20 cellular contexts compared by ENCODE assay signal in the genomic region with DNA sequence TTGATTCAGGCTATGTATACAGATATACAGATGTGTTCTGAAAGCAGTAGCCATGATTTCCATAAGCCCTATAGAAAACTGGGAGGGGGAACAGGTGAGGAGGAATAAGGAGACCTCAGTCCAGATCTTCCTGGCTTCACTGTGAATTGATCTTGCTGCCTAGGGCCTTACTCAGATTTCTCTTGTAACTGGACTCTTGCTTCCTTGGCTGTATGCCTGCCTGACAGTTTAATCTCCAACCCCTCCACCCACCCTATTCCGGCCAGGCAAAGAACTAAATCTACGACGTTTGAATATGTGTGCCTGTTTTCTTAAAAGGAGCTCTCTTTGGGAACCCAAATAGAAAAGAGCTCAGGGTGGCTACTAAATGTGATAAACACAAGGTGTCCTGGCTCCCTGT.
A peak's percentile ranks its signal among the peaks of the same experiment; 100 is the strongest.
DNase-seq lines count a peak whose midpoint lies in the region; ATAC-seq and TF ChIP-seq lines count a peak whose summit lies in the region.
"Had no signal": no experiment of that assay in that cellular context is flagged by ENCODE, and none has a peak within 500 bp of the region (broad histone marks: within the 10 kb centered on the region; RNA-seq: fewer than 3 reads in every experiment).

No MANE protein-coding gene starts in this region.

- H3K4ac ChIP-seq in H9 (ENCODE audit: low read depth, low read length) = no peak overlapping the region

- DNase-seq in H9 = no peak
- no peak for DNase-seq in endodermal cell
- peak in 1 of 3 donors; percentile 14 for DNase-seq in mucosa of descending colon
- DNase-seq in smooth muscle cell (lab: John Stamatoyannopoulos, UW; ENCODE audit: unreplicated experiment) = no peak
- DNase-seq in DMS153 treated with DMSO at 0.1 percent for 48 hours (lab: John Stamatoyannopoulos, UW; ENCODE audit: unreplicated experiment) = no peak
- no peak for DNase-seq in MG63
- DNase-seq in GF-D8 (lab: John Stamatoyannopoulos, UW) = no peak
- DNase-seq: CD8-positive, alpha-beta memory T cell; DMS53; H7; MV-4-11; NCI-H1694; NCI-H2081; NCI-H2171; NCI-H524 treated with DMSO at 0.1 percent for 48 hours; Peyer's patch had no signal

- no peak overlapping the region for H3K4me3 ChIP-seq in endodermal cell (ENCODE audit: low read length)
- H3K4me3 ChIP-seq in mucosa of descending colon = no peak overlapping the region
- H3K4me3 ChIP-seq in smooth muscle cell = no peak overlapping the region
- no peak overlapping the region for H3K4me3 ChIP-seq in MG63
- H3K4me3 ChIP-seq: Peyer's patch, SJCRH30 had no signal

- no peak for TF ChIP-seq CTCF in H9 (conservative IDR thresholded peaks at IDR 0.05)
- TF ChIP-seq CTCF in endodermal cell (conservative IDR thresholded peaks at IDR 0.05) = no peak
- no peak for TF ChIP-seq CTCF in mucosa of descending colon (IDR thresholded peaks at IDR 0.05)
- TF ChIP-seq CTCF in smooth muscle cell (IDR thresholded peaks at IDR 0.05; ENCODE audit: borderline replicate concordance, insufficient read depth, poor library complexity, severe bottlenecking) = no peak

- no peaks in the 10 kb centered on the region for H3K27me3 ChIP-seq in H9 (ENCODE audit: insufficient read depth, low read length)
- H3K27me3 ChIP-seq in endodermal cell (ENCODE audit: control insufficient read depth, insufficient read depth, low read length, poor library complexity, severe bottlenecking) = no peaks in the 10 kb centered on the region
- no peaks in the 10 kb centered on the region for H3K27me3 ChIP-seq in smooth muscle cell (ENCODE audit: low read depth)
- H3K27me3 ChIP-seq in MG63 = no peaks in the 10 kb centered on the region
- H3K27me3 ChIP-seq: Peyer's patch, SJCRH30 had no signal

- H3K79me1 ChIP-seq in H9 (ENCODE audit: insufficient read depth, low read depth, low read length, poor library complexity, severe bottlenecking) = no peaks in the 10 kb centered on the region

- H2AFZ ChIP-seq in H9 (ENCODE audit: low read length) (no peak overlapping the region), smooth muscle cell (ENCODE audit: low read depth) (no peak overlapping the region)

- no peaks in the 10 kb centered on the region for H3F3A ChIP-seq in smooth muscle cell (ENCODE audit: low read depth)

- H3K9me3 Mint-ChIP-seq in H9 = no peaks in the 10 kb centered on the region
- H3K9me3 Mint-ChIP-seq in endodermal cell = no peaks in the 10 kb centered on the region
- H3K9me3 Mint-ChIP-seq: CD8-positive, alpha-beta memory T cell; IgD-negative memory B cell had no signal

- H3K4me1 Mint-ChIP-seq in H9 (peaks cover 14 to 33% of the 10 kb centered on the region in 2 experiments), endodermal cell (peaks cover 27% of the 10 kb centered on the region)
- H3K4me1 Mint-ChIP-seq: CD8-positive, alpha-beta memory T cell; IgD-negative memory B cell had no signal

- peak; percentile 32 for ATAC-seq in mucosa of descending colon

- H3K56ac ChIP-seq in H9 (ENCODE audit: insufficient read length, low read depth, low read length) = no peak overlapping the region

- H3K36me3 Mint-ChIP-seq in H9 (ENCODE audit: insufficient read depth in 1 of 3, low read depth in 3 of 3) (peaks cover 0 to 1% (median 0%) of the 10 kb centered on the region in 3 experiments; a peak in 3 of 7 replicates), endodermal cell (ENCODE audit: low read depth) (peaks cover 3% of the 10 kb centered on the region)
- H3K36me3 Mint-ChIP-seq: CD8-positive, alpha-beta memory T cell; IgD-negative memory B cell had no signal

- H3K27ac Mint-ChIP-seq in H9 (peak overlapping the region in 2 of 3 experiments; percentile 33 to 60; a peak in 1 of 7 replicates), endodermal cell (peak overlapping the region; percentile 28)
- H3K27ac Mint-ChIP-seq: CD8-positive, alpha-beta memory T cell; IgD-negative memory B cell had no signal

- no peaks in the 10 kb centered on the region for H3K27me3 Mint-ChIP-seq in H9 (ENCODE audit: low read depth)
- no peaks in the 10 kb centered on the region for H3K27me3 Mint-ChIP-seq in endodermal cell (ENCODE audit: insufficient read depth)

- no peak overlapping the region for H3T11ph ChIP-seq in H9 (ENCODE audit: low read length)

- H2BK12ac ChIP-seq in H9 (ENCODE audit: insufficient read length, low read depth, low read length) = no peak overlapping the region

- no peak overlapping the region for H4K8ac ChIP-seq in H9 (replicated peaks; ENCODE audit: insufficient read length, low read depth, low read length)

- no peak overlapping the region for H3K14ac ChIP-seq in H9 (ENCODE audit: insufficient read depth, low read length)

- no peak overlapping the region for H4K5ac ChIP-seq in H9 (ENCODE audit: insufficient read length, low read depth, low read length)

- H4K91ac ChIP-seq in H9 (ENCODE audit: insufficient read length, low read depth, low read length) = no peak overlapping the region

- no peak overlapping the region for H3K4me3 Mint-ChIP-seq in H9
- H3K4me3 Mint-ChIP-seq in endodermal cell = no peak overlapping the region
- H3K4me3 Mint-ChIP-seq: CD8-positive, alpha-beta memory T cell; IgD-negative memory B cell had no signal

- H3K9ac ChIP-seq in H9 (ENCODE audit: extremely low read depth, insufficient read length, low read length) (no peak overlapping the region), endodermal cell (ENCODE audit: extremely low read depth, low read length, poor library complexity, severe bottlenecking) (no peak overlapping the region), smooth muscle cell (ENCODE audit: low read depth) (no peak overlapping the region)

- no peaks in the 10 kb centered on the region for H3K23me2 ChIP-seq in H9 (ENCODE audit: insufficient read length, low read depth, low read length, poor library complexity, severe bottlenecking)

- H3K36me3 ChIP-seq in endodermal cell (ENCODE audit: control insufficient read depth, insufficient read depth, low read length) = no peaks in the 10 kb centered on the region
- H3K36me3 ChIP-seq in mucosa of descending colon (ENCODE audit: low read depth) = no peaks in the 10 kb centered on the region
- H3K36me3 ChIP-seq in smooth muscle cell (ENCODE audit: low read depth) = no peaks in the 10 kb centered on the region
- no peaks in the 10 kb centered on the region for H3K36me3 ChIP-seq in MG63
- H3K36me3 ChIP-seq: Peyer's patch, SJCRH30 had no signal

- H2BK15ac ChIP-seq in H9 (ENCODE audit: low read depth, low read length) = no peak overlapping the region

- H4K20me1 ChIP-seq in H9 (ENCODE audit: control insufficient read depth, insufficient read depth, insufficient read length) (no peaks in the 10 kb centered on the region), smooth muscle cell (ENCODE audit: low read depth) (no peaks in the 10 kb centered on the region)

- no peak overlapping the region for H2BK20ac ChIP-seq in H9 (ENCODE audit: low read depth, low read length, poor library complexity, severe bottlenecking)

- H3K4me2 ChIP-seq in H9 (ENCODE audit: insufficient read depth, insufficient read length, low read length) (no peak overlapping the region), smooth muscle cell (no peak overlapping the region)

- H3K9me3 ChIP-seq in H9 (ENCODE audit: control insufficient read depth, low read depth, low read length) = no peaks in the 10 kb centered on the region
- no peaks in the 10 kb centered on the region for H3K9me3 ChIP-seq in endodermal cell (ENCODE audit: control insufficient read depth, low read length)
- no peaks in the 10 kb centered on the region for H3K9me3 ChIP-seq in mucosa of descending colon
- H3K9me3 ChIP-seq in smooth muscle cell (replicated peaks; ENCODE audit: low read depth) = no peaks in the 10 kb centered on the region
- H3K9me3 ChIP-seq in MG63 = no peaks in the 10 kb centered on the region
- H3K9me3 ChIP-seq: Peyer's patch, SJCRH30 had no signal

- H3K23ac ChIP-seq in H9 (ENCODE audit: insufficient read length, low read depth, low read length) = no peak overlapping the region

- H2AK5ac ChIP-seq in H9 (ENCODE audit: insufficient read length, low read length) = no peak overlapping the region

- H3K79me2 ChIP-seq in H9 (ENCODE audit: insufficient read depth, low read length) = no peaks in the 10 kb centered on the region
- no peaks in the 10 kb centered on the region for H3K79me2 ChIP-seq in smooth muscle cell (ENCODE audit: low read depth)

- H3K18ac ChIP-seq in H9 (ENCODE audit: insufficient read length, low read depth, low read length) = no peak overlapping the region

- no peaks in the 10 kb centered on the region for H3K4me1 ChIP-seq in H9 (ENCODE audit: insufficient read depth, low read length)
- no peaks in the 10 kb centered on the region for H3K4me1 ChIP-seq in endodermal cell (ENCODE audit: control insufficient read depth, insufficient read depth, low read length)
- H3K4me1 ChIP-seq in mucosa of descending colon (ENCODE audit: low read depth) = no peaks in the 10 kb centered on the region
- peaks cover 5% of the 10 kb centered on the region for H3K4me1 ChIP-seq in smooth muscle cell (ENCODE audit: low read depth)
- H3K4me1 ChIP-seq: Peyer's patch had no signal

- H2BK120ac ChIP-seq in H9 (ENCODE audit: low read depth, low read length, poor library complexity, severe bottlenecking) = no peak overlapping the region

- H3K27ac ChIP-seq in H9 (ENCODE audit: insufficient read length, low read depth, low read length) (no peak overlapping the region), endodermal cell (ENCODE audit: low read depth, low read length) (no peak overlapping the region), smooth muscle cell (ENCODE audit: low read depth) (peak overlapping the region; percentile 21)
- H3K27ac ChIP-seq: C4-2B, HL-60, Peyer's patch, SJCRH30 had no signal

- intact Hi-C loops in mucosa of descending colon (cut with DNase I, micrococcal nuclease) = no loop called here

- WGBS in H9 (ENCODE audit: extremely low coverage, insufficient read length, low lambda C conversion rate) = no CpG with 5 or more reads among the region's 3 CpGs
- 61% methylated on average over 3 of the region's 3 CpGs; no CpG with 5 or more reads in 1 of the 2 experiments for WGBS in endodermal cell (ENCODE audit: insufficient coverage in 1 of 2, insufficient read length in 1 of 2), 2 experiments
- WGBS in smooth muscle cell (ENCODE audit: low lambda C conversion rate) = 27% methylated on average over 3 of the region's 3 CpGs

- H2BK5ac ChIP-seq in H9 (ENCODE audit: insufficient read length, low read length) = no peak overlapping the region
